In the genomic region with DNA sequence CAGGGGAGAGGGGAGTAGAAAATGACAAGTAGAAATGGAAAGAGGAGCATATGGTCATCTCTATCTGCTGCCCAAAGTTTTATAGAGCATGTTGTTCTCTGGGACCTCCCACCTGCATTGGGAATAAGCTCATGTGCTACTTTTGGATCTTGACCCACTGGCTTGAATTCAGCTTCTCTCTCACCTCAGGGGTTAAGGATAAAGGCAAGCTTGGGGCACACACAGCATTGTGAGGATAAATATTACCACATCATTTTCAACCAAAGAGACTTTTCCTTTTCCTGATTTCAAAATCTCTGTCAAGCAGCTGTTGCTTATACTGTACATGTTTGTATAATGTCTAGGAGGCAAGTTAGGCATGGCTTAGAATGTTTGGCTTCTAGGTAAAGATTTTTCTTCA, we compare ENCODE assay signal across 15 cellular contexts. TPM values are rescaled to one million over a fixed set of nuclear protein-coding genes. Genes with fewer than 3 reads are reported as not detected.
A peak's percentile ranks its signal among the peaks of the same experiment; 100 is the strongest.
DNase-seq lines count a peak whose midpoint lies in the region; ATAC-seq, FAIRE-seq and TF ChIP-seq lines count a peak whose summit lies in the region.
"Had no signal": no experiment of that assay in that cellular context is flagged by ENCODE, and none has a peak within 500 bp of the region (broad histone marks: within the 10 kb centered on the region; RNA-seq: fewer than 3 reads in every experiment).

No MANE protein-coding gene starts in this region.

- no peak for TF ChIP-seq CTCF in bronchial epithelial cell (IDR thresholded peaks at IDR 0.05; ENCODE audit: insufficient read depth, low read length, severe bottlenecking)
- no peak for TF ChIP-seq CTCF in BE2C (IDR thresholded peaks at IDR 0.05; ENCODE audit: low read depth, low read length)

- no peaks in the 10 kb centered on the region for H3K4me1 ChIP-seq in BE2C

- H3K4me3 ChIP-seq in bronchial epithelial cell (ENCODE audit: low read depth, low read length) (no peak overlapping the region), BE2C (ENCODE audit: low read depth, low read length) (no peak overlapping the region)
- H3K4me3 ChIP-seq: hepatocyte had no signal

- H3K9me3 ChIP-seq in BE2C = no peaks in the 10 kb centered on the region

- H3K36me3 ChIP-seq in bronchial epithelial cell (ENCODE audit: control insufficient read depth, insufficient read depth, low read length) = no peaks in the 10 kb centered on the region
- H3K36me3 ChIP-seq in BE2C = no peaks in the 10 kb centered on the region

- H3K27me3 ChIP-seq in bronchial epithelial cell (ENCODE audit: control insufficient read depth, insufficient read depth, low read length) (no peaks in the 10 kb centered on the region), BE2C (no peaks in the 10 kb centered on the region)
- H3K27me3 ChIP-seq: hepatocyte had no signal

- peak; percentile 11 for ATAC-seq in GM18517 (IDR thresholded peaks at IDR 0.05; ENCODE audit: unreplicated experiment)
- ATAC-seq in GM21515 (IDR thresholded peaks at IDR 0.05; ENCODE audit: unreplicated experiment) = peak; percentile 9
- peak; percentile 26 for ATAC-seq in HG03342 (IDR thresholded peaks at IDR 0.05; ENCODE audit: unreplicated experiment)
- no peak for ATAC-seq in stimulated activated effector memory CD8-positive, alpha-beta T cell treated with anti-CD3 and anti-CD28 coated beads, Interleukin-12 subunit alpha, Interleukin-12 subunit beta, amount 100 ng/mL, for 72 hours
- ATAC-seq: PC-3 had no signal

- H3K27ac Mint-ChIP-seq in stimulated activated effector memory CD8-positive, alpha-beta T cell treated with anti-CD3 and anti-CD28 coated beads, Interleukin-12 subunit alpha, Interleukin-12 subunit beta, amount 100 ng/mL, for 72 hours = no peak overlapping the region
- H3K27ac Mint-ChIP-seq: activated B cell treated with CpG ODN at 0.5 μM for 24 hours; activated naive CD8-positive, alpha-beta T cell had no signal

- H3K4me1 Mint-ChIP-seq in stimulated activated effector memory CD8-positive, alpha-beta T cell treated with anti-CD3 and anti-CD28 coated beads, Interleukin-12 subunit alpha, Interleukin-12 subunit beta, amount 100 ng/mL, for 72 hours = no peaks in the 10 kb centered on the region

- FAIRE-seq in bronchial epithelial cell (lab: Jason Lieb, UNC) = no peak

- no peak overlapping the region for H3K4me3 Mint-ChIP-seq in stimulated activated effector memory CD8-positive, alpha-beta T cell treated with anti-CD3 and anti-CD28 coated beads, Interleukin-12 subunit alpha, Interleukin-12 subunit beta, amount 100 ng/mL, for 72 hours
- H3K4me3 Mint-ChIP-seq: activated B cell treated with CpG ODN at 0.5 μM for 24 hours; activated naive CD8-positive, alpha-beta T cell had no signal

- peaks cover 7% of the 10 kb centered on the region for H3K9me3 Mint-ChIP-seq in stimulated activated effector memory CD8-positive, alpha-beta T cell treated with anti-CD3 and anti-CD28 coated beads, Interleukin-12 subunit alpha, Interleukin-12 subunit beta, amount 100 ng/mL, for 72 hours

- peak; percentile 7 for DNase-seq in bronchial epithelial cell (ENCODE audit: low read depth)
- DNase-seq in inferior parietal cortex (ENCODE audit: extremely low spot score) = no peak
- DNase-seq in stimulated activated effector memory CD8-positive, alpha-beta T cell treated with anti-CD3 and anti-CD28 coated beads, Interleukin-12 subunit alpha, Interleukin-12 subunit beta, amount 100 ng/mL, for 72 hours (ENCODE audit: low spot score in 2 of 2) = no peak
- no peak for DNase-seq in HUDEP-2 (lab: John Stamatoyannopoulos, UW; ENCODE audit: unreplicated experiment in 76 of 76)
- no peak for DNase-seq in BE2C
- DNase-seq: activated B cell treated with CpG ODN at 0.5 μM for 24 hours; activated CD8-positive, alpha-beta memory T cell treated with anti-CD3 and anti-CD28 coated beads, Interleukin-2, amount 50 U/mL, for 48 hours; erythroblast; NCI-H1092; PC-3 had no signal

- H3K36me3 Mint-ChIP-seq in stimulated activated effector memory CD8-positive, alpha-beta T cell treated with anti-CD3 and anti-CD28 coated beads, Interleukin-12 subunit alpha, Interleukin-12 subunit beta, amount 100 ng/mL, for 72 hours = no peaks in the 10 kb centered on the region
- H3K36me3 Mint-ChIP-seq: activated naive CD8-positive, alpha-beta T cell had no signal

RNA-seq across cellular contexts. Expression of a gene that starts 16.6 kb away (rescaled TPM):
- 1.3 and 12.4 TPM in 2 replicates for total RNA-seq in bronchial epithelial cell
- not detected for polyA plus RNA-seq in BE2C (2012; ENCODE audit: insufficient read depth, insufficient read length, low read depth)
- total RNA-seq: activated B cell treated with CpG ODN at 0.5 μM for 24 hours, PC-3 had no signal
